In genomic region chr10:120850911-120851865, GRCh38 we compare ENCODE assay signal across 8 cellular contexts. TPM values are rescaled to one million over a fixed set of nuclear protein-coding genes. Genes with fewer than 3 reads are reported as not detected.
DNase-seq lines count a peak whose midpoint lies in the region; ATAC-seq and TF ChIP-seq lines count a peak whose summit lies in the region.

WDR11 (plus strand) TSS chr10:120851362; CDS start chr10:120851421, 59 bp downstream.

- peaks cover 4% of the 10 kb centered on the region for H3K4me1 ChIP-seq in mucosa of descending colon (ENCODE audit: low read depth)

- no peak for TF ChIP-seq CTCF in mucosa of descending colon (IDR thresholded peaks at IDR 0.05)

- peak; percentile 88 for DNase-seq in DMS114 treated with DMSO at 0.1 percent for 48 hours (lab: John Stamatoyannopoulos, UW; ENCODE audit: unreplicated experiment)
- DNase-seq in HuH-7 (ENCODE audit: low spot score), result peak; percentile 75
- DNase-seq in OCI-M2 (lab: John Stamatoyannopoulos, UW; ENCODE audit: unreplicated experiment), result peak; percentile 59
- peak; percentile 70 for DNase-seq in activated T-cell treated with anti-CD3 and anti-CD28 coated beads for 48 hours (ENCODE audit: low read depth)
- DNase-seq in epithelial cell of prostate (ENCODE audit: low read depth, low spot score), result peak; percentile 59
- DNase-seq in mucosa of descending colon, result peak; percentile 89 to 92 (median 91)
- peak; percentile 18 to 36 for DNase-seq in stimulated activated CD8-positive, alpha-beta memory T cell treated with anti-CD3 and anti-CD28 coated beads, Interleukin-4, amount 100 ng/mL, for 1 hour (ENCODE audit: low read depth in 2 of 2, low spot score in 1 of 2)

- ATAC-seq in GM21526 (IDR thresholded peaks at IDR 0.05; ENCODE audit: low FRiP score, unreplicated experiment) (peak; percentile 96), mucosa of descending colon (peak; percentile 100)

- H3K36me3 ChIP-seq in mucosa of descending colon (ENCODE audit: low read depth), result no peaks in the 10 kb centered on the region

- intact Hi-C loops in mucosa of descending colon (cut with DNase I, micrococcal nuclease), result no loop called here

- no peaks in the 10 kb centered on the region for H3K9me3 ChIP-seq in mucosa of descending colon

- H3K27ac ChIP-seq in epithelial cell of prostate, result peak within 1 kb of the TSS; percentile 65

- peak within 1 kb of the TSS; percentile 29 for H3K4me3 ChIP-seq in mucosa of descending colon

RNA-seq across cellular contexts. Expression of gene WDR11, which starts in this region (rescaled TPM):
- total RNA-seq in mucosa of descending colon, result 10 to 100 TPM; 42.0 to 53.8 (median 44.5) TPM

Comparison
In these comparisons a context has a peak if more than half of its experiments do, and no peak if none do; other contexts are left out.
1. Peak in every context shown above with its lines: DNase-seq, ATAC-seq, H3K4me3 ChIP-seq and H3K27ac ChIP-seq.
2. DNase-seq: peak in every context shown above with its lines; median percentile 91 in mucosa of descending colon; 88 in DMS114 treated with DMSO at 0.1 percent for 48 hours; 75 in HuH-7; 70 in activated T-cell treated with anti-CD3 and anti-CD28 coated beads for 48 hours; 59 in OCI-M2; 59 in epithelial cell of prostate; 27 in stimulated activated CD8-positive, alpha-beta memory T cell treated with anti-CD3 and anti-CD28 coated beads, Interleukin-4, amount 100 ng/mL, for 1 hour.